ENCODE assay signal across 2 cellular contexts in the genomic region with DNA sequence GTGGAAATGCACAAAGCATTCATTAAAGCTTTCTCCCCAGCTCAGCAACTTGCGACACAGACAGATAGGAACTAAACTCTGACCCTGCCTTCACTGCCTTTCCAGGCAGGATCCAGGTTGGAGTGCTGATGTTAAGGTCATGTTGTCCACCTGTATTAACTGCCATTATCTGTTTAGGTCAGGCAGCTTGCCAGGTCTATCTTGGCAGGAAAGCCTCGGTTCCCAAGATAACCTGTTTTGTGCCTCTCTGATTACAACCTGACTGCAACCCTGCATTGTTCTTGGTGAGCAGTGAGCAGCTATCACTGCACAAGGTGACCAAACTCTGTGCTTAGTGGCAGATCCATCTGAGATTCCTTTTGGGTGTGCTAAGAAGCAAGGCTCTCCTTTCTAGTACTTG.
TF ChIP-seq lines count a peak whose summit lies in the region.

No MANE protein-coding gene starts in this region.

TF ChIP-seq in IMR-90, 13 proteins besides CTCF, POLR2A, EP300 and RAD21:
- TF ChIP-seq RFX5 (IDR thresholded peaks at IDR 0.05; ENCODE audit: low read depth, low read length): no peak
- TF ChIP-seq MAFK (IDR thresholded peaks at IDR 0.05; ENCODE audit: low read depth, low read length): no peak
- TF ChIP-seq RCOR1 (IDR thresholded peaks at IDR 0.05; ENCODE audit: insufficient replicate concordance, low read length): no peak
- TF ChIP-seq SMC3 (IDR thresholded peaks at IDR 0.05; ENCODE audit: low read depth, low read length): no peak
- TF ChIP-seq, protein P1, sequence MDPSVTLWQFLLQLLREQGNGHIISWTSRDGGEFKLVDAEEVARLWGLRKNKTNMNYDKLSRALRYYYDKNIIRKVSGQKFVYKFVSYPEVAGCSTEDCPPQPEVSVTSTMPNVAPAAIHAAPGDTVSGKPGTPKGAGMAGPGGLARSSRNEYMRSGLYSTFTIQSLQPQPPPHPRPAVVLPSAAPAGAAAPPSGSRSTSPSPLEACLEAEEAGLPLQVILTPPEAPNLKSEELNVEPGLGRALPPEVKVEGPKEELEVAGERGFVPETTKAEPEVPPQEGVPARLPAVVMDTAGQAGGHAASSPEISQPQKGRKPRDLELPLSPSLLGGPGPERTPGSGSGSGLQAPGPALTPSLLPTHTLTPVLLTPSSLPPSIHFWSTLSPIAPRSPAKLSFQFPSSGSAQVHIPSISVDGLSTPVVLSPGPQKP (IDR thresholded peaks at IDR 0.05; ENCODE audit: borderline replicate concordance, low read depth, low read length): no peak
- TF ChIP-seq CHD1 (IDR thresholded peaks at IDR 0.05; ENCODE audit: low read depth, low read length): no peak
- TF ChIP-seq BHLHE40 (IDR thresholded peaks at IDR 0.05; ENCODE audit: low read depth, low read length): no peak
- TF ChIP-seq, protein P2, sequence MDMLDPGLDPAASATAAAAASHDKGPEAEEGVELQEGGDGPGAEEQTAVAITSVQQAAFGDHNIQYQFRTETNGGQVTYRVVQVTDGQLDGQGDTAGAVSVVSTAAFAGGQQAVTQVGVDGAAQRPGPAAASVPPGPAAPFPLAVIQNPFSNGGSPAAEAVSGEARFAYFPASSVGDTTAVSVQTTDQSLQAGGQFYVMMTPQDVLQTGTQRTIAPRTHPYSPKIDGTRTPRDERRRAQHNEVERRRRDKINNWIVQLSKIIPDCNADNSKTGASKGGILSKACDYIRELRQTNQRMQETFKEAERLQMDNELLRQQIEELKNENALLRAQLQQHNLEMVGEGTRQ (IDR thresholded peaks at IDR 0.05; ENCODE audit: low read depth, low read length): no peak
- no peak for TF ChIP-seq CEBPB (IDR thresholded peaks at IDR 0.05; ENCODE audit: low read depth, low read length)
- TF ChIP-seq NFE2L2 (IDR thresholded peaks at IDR 0.05; ENCODE audit: low read depth, low read length): no peak

TF ChIP-seq in H1, 55 proteins besides CTCF, POLR2A, EP300 and RAD21:
- TF ChIP-seq KDM4A (IDR thresholded peaks at IDR 0.05; ENCODE audit: low read depth, low read length, severe bottlenecking): no peak
- no peak for TF ChIP-seq CBX5 (IDR thresholded peaks at IDR 0.05; ENCODE audit: low read depth, low read length)
- no peak for TF ChIP-seq GTF2F1 (IDR thresholded peaks at IDR 0.05; ENCODE audit: borderline replicate concordance, low read depth, low read length)
- TF ChIP-seq HDAC2 (IDR thresholded peaks at IDR 0.05; ENCODE audit: borderline replicate concordance in 1 of 2, low read depth in 2 of 2, low read length in 2 of 2): no peak
- no peak for TF ChIP-seq RXRA (IDR thresholded peaks at IDR 0.05; ENCODE audit: insufficient read depth, low read depth, low read length)
- TF ChIP-seq NANOG (IDR thresholded peaks at IDR 0.05; ENCODE audit: insufficient read depth, low read depth, low read length, poor library complexity, severe bottlenecking): no peak
- no peak for TF ChIP-seq CEBPB (IDR thresholded peaks at IDR 0.05; ENCODE audit: low read depth, low read length)
- no peak for TF ChIP-seq JUN (IDR thresholded peaks at IDR 0.05; ENCODE audit: low read depth, low read length)
- no peak for TF ChIP-seq SRF (IDR thresholded peaks at IDR 0.05; ENCODE audit: low read depth, low read length)
- no peak for TF ChIP-seq RBBP5 (IDR thresholded peaks at IDR 0.05; ENCODE audit: borderline replicate concordance, low read depth, low read length)
- no peak for TF ChIP-seq SUZ12 (IDR thresholded peaks at IDR 0.05; ENCODE audit: low read length)
- no peak for TF ChIP-seq EZH2 (IDR thresholded peaks at IDR 0.05; ENCODE audit: low read depth, low read length, severe bottlenecking)
- TF ChIP-seq, protein P3, sequence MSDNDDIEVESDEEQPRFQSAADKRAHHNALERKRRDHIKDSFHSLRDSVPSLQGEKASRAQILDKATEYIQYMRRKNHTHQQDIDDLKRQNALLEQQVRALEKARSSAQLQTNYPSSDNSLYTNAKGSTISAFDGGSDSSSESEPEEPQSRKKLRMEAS (IDR thresholded peaks at IDR 0.05): no peak
- no peak for TF ChIP-seq PHF8 (conservative IDR thresholded peaks at IDR 0.05; ENCODE audit: low read depth, low read length)
- no peak for TF ChIP-seq TCF12 (IDR thresholded peaks at IDR 0.05; ENCODE audit: low read depth, low read length)
- no peak for TF ChIP-seq POLR2AphosphoS5 (IDR thresholded peaks at IDR 0.05; ENCODE audit: low read depth, low read length)
